Comparison of ENCODE assay signal across 1 cellular context in the genomic region with DNA sequence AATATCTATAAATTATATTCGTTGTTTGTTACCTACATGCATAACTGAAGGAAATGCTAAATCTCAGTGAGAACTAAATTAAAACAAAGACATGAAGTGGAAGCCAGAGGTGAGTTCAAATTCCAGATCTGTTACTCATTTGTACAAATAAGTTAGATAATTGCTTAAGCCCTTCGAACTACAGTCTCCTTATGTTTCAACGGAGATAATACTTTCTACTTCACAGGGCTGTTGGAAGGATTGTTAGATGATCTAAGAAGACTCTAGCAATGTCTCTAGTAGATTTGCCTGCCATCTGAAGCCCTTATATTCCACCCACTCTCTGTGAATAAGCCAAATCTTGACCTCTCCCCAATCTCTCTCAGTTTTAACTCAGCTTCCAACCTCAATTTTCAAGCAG.
TF ChIP-seq lines count a peak whose summit lies in the region.

No MANE protein-coding gene starts in this region.

TF ChIP-seq in HepG2, 621 proteins besides CTCF, POLR2A, EP300 and RAD21:
- TF ChIP-seq CHCHD3 (CRISPR knock-in tag; IDR thresholded peaks at IDR 0.05) (no peak), ZNF605 (CRISPR knock-in tag; IDR thresholded peaks at IDR 0.05) (no peak), ZNF766 (CRISPR knock-in tag; IDR thresholded peaks at IDR 0.05; ENCODE audit: borderline replicate concordance) (no peak), SRSF4 (IDR thresholded peaks at IDR 0.05; ENCODE audit: low read depth, low read length, poor library complexity, severe bottlenecking) (no peak), ZNF891 (CRISPR knock-in tag; IDR thresholded peaks at IDR 0.05) (no peak), ERF (CRISPR knock-in tag; IDR thresholded peaks at IDR 0.05) (no peak), TP53 (CRISPR knock-in tag; conservative IDR thresholded peaks at IDR 0.05) (no peak), ZNF652 (CRISPR knock-in tag; IDR thresholded peaks at IDR 0.05; ENCODE audit: borderline replicate concordance, low read depth) (no peak), NR3C1 (CRISPR knock-in tag; IDR thresholded peaks at IDR 0.05) (no peak), ZFYVE20 (CRISPR knock-in tag; IDR thresholded peaks at IDR 0.05; ENCODE audit: borderline replicate concordance, low read depth) (no peak), TSC22D2 (CRISPR knock-in tag; IDR thresholded peaks at IDR 0.05; ENCODE audit: borderline replicate concordance) (no peak), ZKSCAN8 (CRISPR knock-in tag; IDR thresholded peaks at IDR 0.05; ENCODE audit: borderline replicate concordance) (no peak), KDM5A (IDR thresholded peaks at IDR 0.05; ENCODE audit: borderline replicate concordance, low read length) (no peak), IRF2 (CRISPR knock-in tag; IDR thresholded peaks at IDR 0.05) (no peak), ZNF75D (CRISPR knock-in tag; IDR thresholded peaks at IDR 0.05; ENCODE audit: borderline replicate concordance) (no peak), PCBP1 (IDR thresholded peaks at IDR 0.05; ENCODE audit: borderline replicate concordance, low read depth, low read length) (no peak), MED1 (CRISPR knock-in tag; IDR thresholded peaks at IDR 0.05) (no peak)
- TF ChIP-seq, protein P1, sequence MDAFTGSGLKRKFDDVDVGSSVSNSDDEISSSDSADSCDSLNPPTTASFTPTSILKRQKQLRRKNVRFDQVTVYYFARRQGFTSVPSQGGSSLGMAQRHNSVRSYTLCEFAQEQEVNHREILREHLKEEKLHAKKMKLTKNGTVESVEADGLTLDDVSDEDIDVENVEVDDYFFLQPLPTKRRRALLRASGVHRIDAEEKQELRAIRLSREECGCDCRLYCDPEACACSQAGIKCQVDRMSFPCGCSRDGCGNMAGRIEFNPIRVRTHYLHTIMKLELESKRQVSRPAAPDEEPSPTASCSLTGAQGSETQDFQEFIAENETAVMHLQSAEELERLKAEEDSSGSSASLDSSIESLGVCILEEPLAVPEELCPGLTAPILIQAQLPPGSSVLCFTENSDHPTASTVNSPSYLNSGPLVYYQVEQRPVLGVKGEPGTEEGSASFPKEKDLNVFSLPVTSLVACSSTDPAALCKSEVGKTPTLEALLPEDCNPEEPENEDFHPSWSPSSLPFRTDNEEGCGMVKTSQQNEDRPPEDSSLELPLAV (CRISPR knock-in tag; conservative IDR thresholded peaks at IDR 0.05; ENCODE audit: low read depth), result no peak
- TF ChIP-seq, protein P2, sequence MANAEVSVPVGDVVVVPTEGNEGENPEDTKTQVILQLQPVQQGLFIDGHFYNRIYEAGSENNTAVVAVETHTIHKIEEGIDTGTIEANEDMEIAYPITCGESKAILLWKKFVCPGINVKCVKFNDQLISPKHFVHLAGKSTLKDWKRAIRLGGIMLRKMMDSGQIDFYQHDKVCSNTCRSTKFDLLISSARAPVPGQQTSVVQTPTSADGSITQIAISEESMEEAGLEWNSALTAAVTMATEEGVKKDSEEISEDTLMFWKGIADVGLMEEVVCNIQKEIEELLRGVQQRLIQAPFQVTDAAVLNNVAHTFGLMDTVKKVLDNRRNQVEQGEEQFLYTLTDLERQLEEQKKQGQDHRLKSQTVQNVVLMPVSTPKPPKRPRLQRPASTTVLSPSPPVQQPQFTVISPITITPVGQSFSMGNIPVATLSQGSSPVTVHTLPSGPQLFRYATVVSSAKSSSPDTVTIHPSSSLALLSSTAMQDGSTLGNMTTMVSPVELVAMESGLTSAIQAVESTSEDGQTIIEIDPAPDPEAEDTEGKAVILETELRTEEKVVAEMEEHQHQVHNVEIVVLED (CRISPR knock-in tag; IDR thresholded peaks at IDR 0.05; ENCODE audit: borderline replicate concordance), result no peak
- TF ChIP-seq, protein P3, sequence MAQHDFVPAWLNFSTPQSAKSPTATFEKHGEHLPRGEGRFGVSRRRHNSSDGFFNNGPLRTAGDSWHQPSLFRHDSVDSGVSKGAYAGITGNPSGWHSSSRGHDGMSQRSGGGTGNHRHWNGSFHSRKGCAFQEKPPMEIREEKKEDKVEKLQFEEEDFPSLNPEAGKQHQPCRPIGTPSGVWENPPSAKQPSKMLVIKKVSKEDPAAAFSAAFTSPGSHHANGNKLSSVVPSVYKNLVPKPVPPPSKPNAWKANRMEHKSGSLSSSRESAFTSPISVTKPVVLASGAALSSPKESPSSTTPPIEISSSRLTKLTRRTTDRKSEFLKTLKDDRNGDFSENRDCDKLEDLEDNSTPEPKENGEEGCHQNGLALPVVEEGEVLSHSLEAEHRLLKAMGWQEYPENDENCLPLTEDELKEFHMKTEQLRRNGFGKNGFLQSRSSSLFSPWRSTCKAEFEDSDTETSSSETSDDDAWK (CRISPR knock-in tag; IDR thresholded peaks at IDR 0.05), result no peak
